ENCODE assay signal across 8 cellular contexts in the genomic region with DNA sequence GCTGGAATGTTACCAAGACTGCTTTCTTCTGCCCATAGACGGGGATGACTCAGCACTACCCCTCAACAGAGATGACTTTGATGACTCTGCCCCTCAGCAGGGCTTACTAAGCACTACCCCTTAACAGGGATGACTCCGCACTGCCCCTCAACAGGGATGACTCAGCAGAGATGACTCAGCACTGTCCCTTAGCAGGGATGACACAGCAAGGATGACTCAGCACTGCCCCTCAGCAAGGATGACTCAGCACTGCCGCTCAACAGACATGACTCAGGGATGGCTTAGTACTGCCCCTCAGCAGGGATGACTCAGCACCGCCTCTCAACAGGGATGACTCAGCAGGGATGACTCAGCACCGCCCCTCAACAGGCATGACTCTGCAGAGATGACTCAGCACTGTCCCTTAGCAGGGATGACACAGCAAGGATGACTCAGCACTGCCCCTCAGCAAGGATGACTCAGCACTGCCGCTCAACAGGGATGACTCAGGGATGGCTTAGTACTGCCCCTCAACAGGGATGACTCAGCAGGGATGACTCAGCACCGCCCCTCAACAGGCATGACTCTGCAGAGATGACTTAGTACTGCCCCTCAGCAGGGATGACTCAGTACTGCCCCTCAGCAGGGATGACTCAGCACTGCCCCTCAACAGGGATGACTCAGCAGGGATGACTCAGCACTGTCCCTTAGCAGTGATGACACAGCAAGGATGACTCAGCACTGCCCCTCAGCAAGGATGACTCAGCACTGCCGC. TPM values are rescaled to one million over a fixed set of nuclear protein-coding genes. Genes with fewer than 3 reads are reported as not detected.
A peak's percentile ranks its signal among the peaks of the same experiment; 100 is the strongest.
DNase-seq lines count a peak whose midpoint lies in the region; ATAC-seq, FAIRE-seq and TF ChIP-seq lines count a peak whose summit lies in the region.
"Not testable (repeated sequence)": the region's sequence is repeated elsewhere in the genome, so short reads cannot be mapped to it uniquely, and the experiment has no call there.

No MANE protein-coding gene starts in this region.

- not testable (repeated sequence) for H2AFZ ChIP-seq in parathyroid adenoma

- H3K36me3 ChIP-seq in bronchial epithelial cell (ENCODE audit: control insufficient read depth, insufficient read depth, low read length) (peaks cover 19% of the 10 kb centered on the region), right atrium auricular region (peaks cover 51% of the 10 kb centered on the region)
- H3K36me3 ChIP-seq in parathyroid adenoma (ENCODE audit: control insufficient read depth, insufficient read depth, low read length), result not testable (repeated sequence)

- POLR2A ChIA-PET in RWPE1 (lab: Yijun Ruan, JAX; ENCODE audit: low non-redundant PET), result not testable (repeated sequence)

- not testable (repeated sequence) for TF ChIP-seq CTCF in RWPE1 (conservative IDR thresholded peaks at IDR 0.05; ENCODE audit: low read depth); bronchial epithelial cell (IDR thresholded peaks at IDR 0.05; ENCODE audit: insufficient read depth, low read length, severe bottlenecking); right atrium auricular region (IDR thresholded peaks at IDR 0.05); parathyroid adenoma (IDR thresholded peaks at IDR 0.05)

- CTCF ChIA-PET in RWPE1 (lab: Yijun Ruan, JAX), result not testable (repeated sequence)

- DNase-seq in CMK (ENCODE audit: low read depth) (peak; percentile 62), LHCN-M2 (ENCODE audit: low read depth) (peak; percentile 56), RWPE1 (ENCODE audit: low spot score) (peak; percentile 30), bronchial epithelial cell (ENCODE audit: low read depth) (peak; percentile 59), right atrium auricular region (ENCODE audit: low spot score) (peak; percentile 60)
- peak; percentile 37 for DNase-seq in activated CD8-positive, alpha-beta memory T cell treated with anti-CD3 and anti-CD28 coated beads, Interleukin-2, amount 50 U/mL, for 24 hours (ENCODE audit: extremely low read depth)
- peak; percentile 56 for DNase-seq in stimulated activated naive CD8-positive, alpha-beta T cell treated with anti-CD3 and anti-CD28 coated beads, Interleukin-15, Interleukin-2, amounts not matched to agents 100 U/mL and 50 U/mL, for 24 hours

- H3K4me3 ChIP-seq in bronchial epithelial cell (ENCODE audit: low read depth, low read length); right atrium auricular region: not testable (repeated sequence)
- H3K4me3 ChIP-seq in parathyroid adenoma (ENCODE audit: low read depth, low read length), result peak overlapping the region; percentile 24

- not testable (repeated sequence) for H3K79me2 ChIP-seq in parathyroid adenoma

- peak; percentile 88 for FAIRE-seq in bronchial epithelial cell (lab: Jason Lieb, UNC)

- H3K27ac ChIP-seq in RWPE1 (peak overlapping the region; percentile 92), right atrium auricular region (peak overlapping the region; percentile 64 to 68), parathyroid adenoma (peak overlapping the region; percentile 87)

- not testable (repeated sequence) for H3K9me3 ChIP-seq in right atrium auricular region; parathyroid adenoma (ENCODE audit: control insufficient read depth, low read length)

- not testable (repeated sequence) for H3K27me3 ChIP-seq in bronchial epithelial cell (ENCODE audit: control insufficient read depth, insufficient read depth, low read length); right atrium auricular region; parathyroid adenoma (ENCODE audit: control insufficient read depth, insufficient read depth, low read length)

- H3K4me2 ChIP-seq in parathyroid adenoma (ENCODE audit: low read length), result not testable (repeated sequence)

- H3K4me1 ChIP-seq in right atrium auricular region, parathyroid adenoma: not testable (repeated sequence)

- not testable (repeated sequence) for H3K9ac ChIP-seq in parathyroid adenoma

- not testable (repeated sequence) for ATAC-seq in stimulated activated naive CD8-positive, alpha-beta T cell treated with anti-CD3 and anti-CD28 coated beads, Interleukin-15, Interleukin-2, amounts not matched to agents 100 U/mL and 50 U/mL, for 24 hours

RNA-seq across cellular contexts. Expression of a gene that starts 24.4 kb away (rescaled TPM):
- 8.5 and 10.8 TPM in 2 replicates for total RNA-seq in LHCN-M2 (2014; rRNA removed)
- polyA plus RNA-seq in LHCN-M2 (2012), result 4.2 TPM
- 1.3 and 5.6 TPM in 2 replicates for total RNA-seq in bronchial epithelial cell
- total RNA-seq in right atrium auricular region, result 1 to 10 TPM; 2.9 to 6.2 TPM

RNA-seq across cellular contexts. Expression of a gene that starts 46.3 kb away (rescaled TPM):
- total RNA-seq in LHCN-M2 (2014; rRNA removed) (78.2 and 87.1 TPM in 2 replicates), bronchial epithelial cell (62.9 and 80.6 TPM in 2 replicates), right atrium auricular region (10 to 100 TPM; 50.1 to 69.8 TPM)
- 112 TPM for polyA plus RNA-seq in LHCN-M2 (2012)
